In genomic region chr1:202105571-202106339, GRCh38 we compare ENCODE assay signal across 9 cellular contexts. TPM values are rescaled to one million over a fixed set of nuclear protein-coding genes. Genes with fewer than 3 reads are reported as not detected.
A peak's percentile ranks its signal among the peaks of the same experiment; 100 is the strongest.
DNase-seq lines count a peak whose midpoint lies in the region; ATAC-seq and TF ChIP-seq lines count a peak whose summit lies in the region.
"Had no signal": no experiment of that assay in that cellular context is flagged by ENCODE, and none has a peak within 500 bp of the region (broad histone marks: within the 10 kb centered on the region; RNA-seq: fewer than 3 reads in every experiment).

No MANE protein-coding gene starts in this region.

- H3K9me3 ChIP-seq in GM23248 (ENCODE audit: low read depth) (no peaks in the 10 kb centered on the region), muscle layer of duodenum (ENCODE audit: control insufficient read depth in 1 of 2, low read length in 2 of 2) (no peaks in the 10 kb centered on the region), ascending aorta (no peaks in the 10 kb centered on the region), psoas muscle (no peaks in the 10 kb centered on the region)
- no peaks in the 10 kb centered on the region for H3K9me3 ChIP-seq in CD8-positive, alpha-beta T cell (ENCODE audit: low read length)

- no peaks in the 10 kb centered on the region for H3K36me3 Mint-ChIP-seq in CD8-positive, alpha-beta T cell

- H3K4me2 ChIP-seq in GM23248 (ENCODE audit: unreplicated experiment), result peak overlapping the region; percentile 16

- H3K4me1 ChIP-seq in GM23248 (ENCODE audit: insufficient read depth) (peaks cover 13% of the 10 kb centered on the region), muscle layer of duodenum (ENCODE audit: control insufficient read depth in 1 of 2, insufficient read depth in 2 of 2, low read length in 2 of 2) (no peaks in the 10 kb centered on the region), ascending aorta (no peaks in the 10 kb centered on the region), psoas muscle (no peaks in the 10 kb centered on the region)
- H3K4me1 ChIP-seq in CD8-positive, alpha-beta T cell (ENCODE audit: insufficient read depth, low read length), result no peaks in the 10 kb centered on the region

- no peak overlapping the region for H3K27ac Mint-ChIP-seq in CD8-positive, alpha-beta T cell

- peak; percentile 81 for DNase-seq in GM23248
- peak; percentile 88 for DNase-seq in NCI-H226
- peak; percentile 37 to 77 for DNase-seq in cardiac fibroblast (ENCODE audit: low read depth in 2 of 2)
- DNase-seq in NCI-H1694 (lab: John Stamatoyannopoulos, UW), result no peak
- DNase-seq in ascending aorta (ENCODE audit: low spot score in 2 of 2), result no peak
- DNase-seq in psoas muscle, result no peak
- no peak for DNase-seq in CD8-positive, alpha-beta T cell

- no peaks in the 10 kb centered on the region for H4K20me1 ChIP-seq in GM23248 (ENCODE audit: insufficient read depth)

- no peaks in the 10 kb centered on the region for H3K9me3 Mint-ChIP-seq in CD8-positive, alpha-beta T cell

- no peak overlapping the region for H3K4me3 Mint-ChIP-seq in CD8-positive, alpha-beta T cell

- no peak overlapping the region for H3K4me3 ChIP-seq in GM23248
- H3K4me3 ChIP-seq in cardiac fibroblast (replicated peaks in 1 of 2; ENCODE audit: low read depth in 2 of 2, low read length in 2 of 2), result no peak overlapping the region
- no peak overlapping the region for H3K4me3 ChIP-seq in muscle layer of duodenum (ENCODE audit: low read depth in 1 of 2, low read length in 2 of 2)
- no peak overlapping the region for H3K4me3 ChIP-seq in ascending aorta
- H3K4me3 ChIP-seq in psoas muscle, result no peak overlapping the region
- no peak overlapping the region for H3K4me3 ChIP-seq in CD8-positive, alpha-beta T cell (ENCODE audit: low read depth, low read length)

- 36 to 45% methylated on average over 9 to 10 of the region's 10 CpGs for WGBS in GM23248 (ENCODE audit: low coverage in 1 of 2, low lambda C conversion rate in 2 of 2, missing lambda C conversion rate in 2 of 2), 2 experiments
- 70 to 74% (median 73%) methylated on average over 10 of the region's 10 CpGs for WGBS in psoas muscle, 3 donors

- no peak for ATAC-seq in psoas muscle
- no peak for ATAC-seq in CD8-positive, alpha-beta T cell

- no peak overlapping the region for H3K9ac ChIP-seq in GM23248

- in situ Hi-C loops in GM23248 (cut with MboI), result loop anchor here (25.0 kb wide), 1 partner anchor 218 kb away; the partner anchor contains the start of gene SHISA4

- H3K27ac ChIP-seq in GM23248 (peak overlapping the region; percentile 48), muscle layer of duodenum (ENCODE audit: low read length) (peak overlapping the region; percentile 97), ascending aorta (no peak overlapping the region), psoas muscle (no peak overlapping the region)
- no peak overlapping the region for H3K27ac ChIP-seq in CD8-positive, alpha-beta T cell (ENCODE audit: low read depth, low read length)

- POLR2A ChIA-PET in CD8-positive, alpha-beta T cell (lab: Charles Lee), result no interaction called here

- CTCF ChIA-PET in CD8-positive, alpha-beta T cell (lab: Charles Lee), result no interaction called here

- no peaks in the 10 kb centered on the region for H3K27me3 Mint-ChIP-seq in CD8-positive, alpha-beta T cell (ENCODE audit: low read depth)

- no peaks in the 10 kb centered on the region for H3K79me2 ChIP-seq in GM23248 (ENCODE audit: insufficient read depth)

- H2AFZ ChIP-seq in GM23248, result peak overlapping the region; percentile 62

- TF ChIP-seq CTCF in cardiac fibroblast (IDR thresholded peaks at IDR 0.05; ENCODE audit: low read depth, low read length), result no peak
- no peak for TF ChIP-seq CTCF in ascending aorta (IDR thresholded peaks at IDR 0.05)
- no peak for TF ChIP-seq CTCF in psoas muscle (IDR thresholded peaks at IDR 0.05)
- TF ChIP-seq CTCF in CD8-positive, alpha-beta T cell (IDR thresholded peaks at IDR 0.05), result no peak

- no peaks in the 10 kb centered on the region for H3K36me3 ChIP-seq in GM23248 (ENCODE audit: low read depth)
- no peaks in the 10 kb centered on the region for H3K36me3 ChIP-seq in muscle layer of duodenum (ENCODE audit: control insufficient read depth in 1 of 2, insufficient read depth in 2 of 2, low read length in 2 of 2)
- no peaks in the 10 kb centered on the region for H3K36me3 ChIP-seq in ascending aorta
- no peaks in the 10 kb centered on the region for H3K36me3 ChIP-seq in psoas muscle (ENCODE audit: insufficient read depth in 1 of 2, low read depth in 1 of 2)
- H3K36me3 ChIP-seq in CD8-positive, alpha-beta T cell (ENCODE audit: insufficient read depth, low read length), result no peaks in the 10 kb centered on the region

- H3F3A ChIP-seq in GM23248 (ENCODE audit: insufficient read depth), result no peaks in the 10 kb centered on the region

- H3K4me1 Mint-ChIP-seq in CD8-positive, alpha-beta T cell (ENCODE audit: low read depth), result no peaks in the 10 kb centered on the region

- H3K27me3 ChIP-seq in GM23248 (replicated peaks; ENCODE audit: insufficient read depth) (no peaks in the 10 kb centered on the region), muscle layer of duodenum (ENCODE audit: low read depth, low read length) (no peaks in the 10 kb centered on the region), ascending aorta (no peaks in the 10 kb centered on the region), psoas muscle (ENCODE audit: insufficient read depth in 3 of 3, low read length in 2 of 3) (no peaks in the 10 kb centered on the region)
- no peaks in the 10 kb centered on the region for H3K27me3 ChIP-seq in CD8-positive, alpha-beta T cell (ENCODE audit: insufficient read depth, low read length)

- H3K9me2 ChIP-seq in GM23248 (ENCODE audit: insufficient read depth), result no peaks in the 10 kb centered on the region

- intact Hi-C loops in ascending aorta (cut with DNase I), result no loop called here
- intact Hi-C loops in psoas muscle (cut with DNase I), result no loop called here
- intact Hi-C loops in CD8-positive, alpha-beta T cell (cut with DNase I, micrococcal nuclease), result no loop called here

RNA-seq across cellular contexts. Expression of gene GPR37L1, which starts 17.0 kb away (rescaled TPM):
- total RNA-seq in GM23248 (2014; rRNA removed; shearing (Covaris generic)), result not detected in 2 replicates
- 0.03 TPM in 1 of 2 replicates, not detected in the other for polyA plus RNA-seq in GM23248 (2016; fragmentation: Nextera tagmentation; extraction: Ambion mirVana)
- total RNA-seq in ascending aorta, result not detected
- not detected for total RNA-seq in psoas muscle
- polyA plus RNA-seq in psoas muscle, result under 1 TPM; 0.01 TPM
- total RNA-seq in CD8-positive, alpha-beta T cell, result not detected
- total RNA-seq: T-helper 1 cell treated with Interleukin-12 subunit alpha and Interleukin-12 subunit beta and Interleukin-4 antibody, amounts not matched to agents 30 ng/mL and 1 ng/mL, for 36 hours had no signal

RNA-seq across cellular contexts. Expression of gene ARL8A, which starts 38.8 kb away (rescaled TPM):
- total RNA-seq in GM23248 (2014; rRNA removed; shearing (Covaris generic)), result 25.0 and 32.5 TPM in 2 replicates
- polyA plus RNA-seq in GM23248 (2016; fragmentation: Nextera tagmentation; extraction: Ambion mirVana) (33.5 and 33.9 TPM in 2 replicates), psoas muscle (10 to 100 TPM; 26.6 to 34.0 (median 26.6) TPM)
- total RNA-seq in ascending aorta (38.5 TPM), psoas muscle (10 to 100 TPM; 53.1 to 70.6 (median 62.3) TPM)
- 10 to 100 TPM; 58.4 to 64.2 TPM for total RNA-seq in CD8-positive, alpha-beta T cell

RNA-seq across cellular contexts. Expression of gene PTPN7, which starts 54.6 kb away (rescaled TPM):
- total RNA-seq in GM23248 (2014; rRNA removed; shearing (Covaris generic)), result not detected in 2 replicates
- polyA plus RNA-seq in GM23248 (2016; fragmentation: Nextera tagmentation; extraction: Ambion mirVana) (0.16 TPM in 1 of 2 replicates, not detected in the other), psoas muscle (under 1 TPM; 0.10 to 0.17 (median 0.13) TPM)
- total RNA-seq in ascending aorta (not detected), psoas muscle (1 to 10 TPM in 1 of 4 donors, under 1 TPM in 3; 0.32 to 1.0 (median 0.45) TPM)
- total RNA-seq in CD8-positive, alpha-beta T cell, result 100 to 1,000 TPM; 106 to 108 TPM

Comparison
In these comparisons a context has a peak if more than half of its experiments do, and no peak if none do; other contexts are left out.
1. DNase-seq: peak in GM23248 (single experiment), NCI-H226 (single experiment) and cardiac fibroblast (2 of 2); none in NCI-H1694 (single experiment), ascending aorta (0 of 2), psoas muscle (0 of 2) and CD8-positive, alpha-beta T cell (0 of 7).
2. H3K27ac ChIP-seq: peak in GM23248 (single experiment) and muscle layer of duodenum (single experiment); none in ascending aorta (0 of 2), psoas muscle (single experiment) and CD8-positive, alpha-beta T cell (single experiment).
3. RNA of gene PTPN7, which starts 54.6 kb away (total RNA-seq): 106 to 108 TPM in CD8-positive, alpha-beta T cell; 0.32 to 1.0 TPM in psoas muscle, not detected in GM23248 and not detected in ascending aorta (single experiment); every median in the first group is over 10 times any median in the second.